8 cellular contexts compared by ENCODE assay signal in genomic region chr12:57489157-57489641, GRCh38. TPM values are rescaled to one million over a fixed set of nuclear protein-coding genes. Genes with fewer than 3 reads are reported as not detected.
DNase-seq lines count a peak whose midpoint lies in the region; ATAC-seq and TF ChIP-seq lines count a peak whose summit lies in the region.

No MANE protein-coding gene starts in this region.

- BruUV-seq in PC-9 (replicated peaks; lab: Mats Ljungman, UMichigan), result TSS peak; percentile 48

- H3K4me1 ChIP-seq in PC-9 (replicated peaks; ENCODE audit: insufficient read depth) (no peaks in the 10 kb centered on the region; the same call in 1 of the 2 replicates), endodermal cell (ENCODE audit: control insufficient read depth, insufficient read depth, low read length) (no peaks in the 10 kb centered on the region)

- TF ChIP-seq CTCF in PC-9 (conservative IDR thresholded peaks at IDR 0.05), result no peak
- no peak for TF ChIP-seq CTCF in endodermal cell (conservative IDR thresholded peaks at IDR 0.05)
- no peak for TF ChIP-seq CTCF in GM10266 (IDR thresholded peaks at IDR 0.05; ENCODE audit: control insufficient read depth, insufficient read depth, low read depth, missing control alignments)

- peak overlapping the region; percentile 90 for H3K9ac ChIP-seq in endodermal cell (ENCODE audit: extremely low read depth, low read length, poor library complexity, severe bottlenecking)

- peak overlapping the region; percentile 98 for H3K4me3 Mint-ChIP-seq in endodermal cell

- H3K27me3 Mint-ChIP-seq in endodermal cell (ENCODE audit: insufficient read depth), result no peaks in the 10 kb centered on the region

- H3K79me2 ChIP-seq in PC-9 (ENCODE audit: low read depth), result peaks cover 41% of the 10 kb centered on the region

- intact Hi-C loops in PC-9 (cut with micrococcal nuclease; ENCODE audit: unreplicated experiment), result no loop called here

- peaks cover 45% of the 10 kb centered on the region for H3K36me3 Mint-ChIP-seq in endodermal cell (ENCODE audit: low read depth)

- DNase-seq in ELR (ENCODE audit: low read depth), result peak; percentile 60
- DNase-seq in PC-9, result no peak
- DNase-seq in endodermal cell, result no peak
- peak; percentile 24 for DNase-seq in non-pigmented ciliary epithelial cell (ENCODE audit: low read depth)
- DNase-seq in GM10266 (ENCODE audit: extremely low spot score), result no peak
- DNase-seq in cerebellar cortex (ENCODE audit: low spot score), result no peak

- H2AFZ ChIP-seq in PC-9, result no peak overlapping the region

- ATAC-seq in HG03460 (IDR thresholded peaks at IDR 0.05; ENCODE audit: unreplicated experiment), result no peak
- no peak for ATAC-seq in HG02678 (IDR thresholded peaks at IDR 0.05; ENCODE audit: unreplicated experiment)

- peak overlapping the region; percentile 95 for H3K27ac Mint-ChIP-seq in endodermal cell

- peak overlapping the region; percentile 98 for H3K4me2 ChIP-seq in PC-9

- H3K4me3 ChIP-seq in PC-9 (peak overlapping the region; percentile 97), endodermal cell (ENCODE audit: low read length) (peak overlapping the region; percentile 99)

- H3K9me3 Mint-ChIP-seq in endodermal cell, result peaks cover 2% of the 10 kb centered on the region

- no peaks in the 10 kb centered on the region for H3K27me3 ChIP-seq in PC-9 (ENCODE audit: insufficient read depth, low read depth)
- no peaks in the 10 kb centered on the region for H3K27me3 ChIP-seq in endodermal cell (ENCODE audit: control insufficient read depth, insufficient read depth, low read length, poor library complexity, severe bottlenecking)

- CTCF ChIA-PET in PC-9 (lab: Charles Lee), result interaction anchor here (0.6 to 0.7 kb wide), 3 partner anchors 31 to 356 kb away, joined by 3 to 11 read pairs (median 3); no protein-coding TSS in a partner anchor

- no peaks in the 10 kb centered on the region for H3K9me3 ChIP-seq in PC-9 (ENCODE audit: insufficient read depth, low read depth)
- H3K9me3 ChIP-seq in endodermal cell (ENCODE audit: control insufficient read depth, low read length), result no peaks in the 10 kb centered on the region

- POLR2A ChIA-PET in PC-9 (lab: Charles Lee; ENCODE audit: unreplicated experiment), result no interaction called here

- H3K4me1 Mint-ChIP-seq in endodermal cell, result peaks cover 14% of the 10 kb centered on the region

- H4K20me1 ChIP-seq in PC-9 (ENCODE audit: insufficient read depth), result peaks cover 36% of the 10 kb centered on the region

- no peaks in the 10 kb centered on the region for H3K9me2 ChIP-seq in PC-9 (ENCODE audit: insufficient read depth)

- H3K36me3 ChIP-seq in PC-9 (ENCODE audit: low read depth), result peaks cover 43% of the 10 kb centered on the region
- peaks cover 43% of the 10 kb centered on the region for H3K36me3 ChIP-seq in endodermal cell (ENCODE audit: control insufficient read depth, insufficient read depth, low read length)

- H3K27ac ChIP-seq in PC-9 (0 out of 2 replicates have a peak overlapping the region, but pooled peaks have one; percentile 3), endodermal cell (ENCODE audit: low read depth, low read length) (no peak overlapping the region)

- H3F3A ChIP-seq in PC-9 (ENCODE audit: insufficient read depth, low read depth), result peaks cover 35% of the 10 kb centered on the region; the same call in 1 of the 2 replicates

- WGBS in endodermal cell (ENCODE audit: insufficient coverage in 1 of 2, insufficient read length in 1 of 2), 2 experiments, result 93 to 100% methylated on average over 4 to 5 of the region's 5 CpGs

RNA-seq across cellular contexts. Expression of gene MARS1, which starts 1.3 kb away (rescaled TPM):
- total RNA-seq in PC-9 (2021), result 307 and 366 TPM in 2 replicates
- total RNA-seq in endodermal cell, result 100 to 1,000 TPM; 254 to 263 TPM
- polyA plus RNA-seq in endodermal cell (2013, experiment 1 of 2), result 194 TPM
- polyA plus RNA-seq in endodermal cell (2013, experiment 2 of 2), result 152 TPM

RNA-seq across cellular contexts. Expression of gene ARHGAP9, which starts 9.5 kb away (rescaled TPM):
- total RNA-seq in PC-9 (2021) (not detected in 2 replicates), endodermal cell (1 to 10 TPM; 1.3 to 1.6 TPM)
- polyA plus RNA-seq in endodermal cell (2013, experiment 1 of 2), result 0.82 TPM
- 0.87 TPM for polyA plus RNA-seq in endodermal cell (2013, experiment 2 of 2)

RNA-seq across cellular contexts. Expression of gene GLI1, which starts 29.6 kb away (rescaled TPM):
- total RNA-seq in PC-9 (2021) (not detected in 2 replicates), endodermal cell (1 to 10 TPM; 3.4 to 6.4 TPM)
- 3.6 TPM for polyA plus RNA-seq in endodermal cell (2013, experiment 1 of 2)
- polyA plus RNA-seq in endodermal cell (2013, experiment 2 of 2), result 2.3 TPM

RNA-seq across cellular contexts. Expression of gene DDIT3, which starts 31.1 kb away (rescaled TPM):
- 15.6 and 17.3 TPM in 2 replicates for total RNA-seq in PC-9 (2021)
- total RNA-seq in endodermal cell, result 10 to 100 TPM in 1 of 2 donors, 1 to 10 TPM in 1; 9.9 to 12.4 TPM
- polyA plus RNA-seq in endodermal cell (2013, experiment 1 of 2), result 19.7 TPM
- polyA plus RNA-seq in endodermal cell (2013, experiment 2 of 2), result 12.3 TPM

RNA-seq across cellular contexts. Expression of gene MBD6, which starts 33.4 kb away (rescaled TPM):
- total RNA-seq in PC-9 (2021) (47.3 and 78.4 TPM in 2 replicates), endodermal cell (10 to 100 TPM; 49.2 to 88.2 TPM)
- 42.9 TPM for polyA plus RNA-seq in endodermal cell (2013, experiment 1 of 2)
- polyA plus RNA-seq in endodermal cell (2013, experiment 2 of 2), result 32.4 TPM

Comparison
In these comparisons a context has a peak if more than half of its experiments do, and no peak if none do; other contexts are left out.
1. DNase-seq: peak in ELR (single experiment) and non-pigmented ciliary epithelial cell (single experiment); none in PC-9 (0 of 2), endodermal cell (single experiment), GM10266 (single experiment) and cerebellar cortex (single experiment).